ENCODE assay signal across 20 cellular contexts in the genomic region with DNA sequence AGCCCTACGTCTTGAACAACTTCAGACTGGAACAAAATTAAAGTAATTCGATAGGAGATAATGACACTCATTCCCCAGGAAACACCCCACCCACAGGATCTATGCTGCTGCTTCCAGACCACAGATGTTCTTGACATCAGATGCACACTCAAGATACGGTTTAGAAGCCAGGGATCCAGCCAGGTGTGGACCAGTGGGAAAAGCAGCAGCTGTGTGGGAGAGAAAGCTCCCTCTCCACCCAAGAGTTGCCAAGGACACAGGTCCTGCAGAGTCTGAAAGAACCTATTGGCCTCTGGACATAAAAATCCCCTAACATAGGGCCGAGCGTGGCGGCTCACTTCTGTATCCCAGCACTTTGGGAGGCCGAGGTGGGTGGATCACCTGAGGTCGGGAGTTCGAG.
"Had no signal": no experiment of that assay in that cellular context is flagged by ENCODE, and none has a peak within 500 bp of the region (broad histone marks: within the 10 kb centered on the region; RNA-seq: fewer than 3 reads in every experiment).

No MANE protein-coding gene starts in this region.

- ATAC-seq: effector memory CD8-positive, alpha-beta T cell; gastroesophageal sphincter; lower lobe of right lung; sciatic nerve; stimulated activated naive B cell treated with anti-CD40 and anti-IgM and Interleukin-4, amounts not matched to agents 10 μg/mL and 1 μg/mL and 100 μg/mL, for 72 hours had no signal

- H3K27ac ChIP-seq: esophagus muscularis mucosa, gastroesophageal sphincter, lower lobe of right lung, upper lobe of left lung had no signal

- H3K36me3 ChIP-seq: lower lobe of right lung, upper lobe of left lung had no signal

- H3K9me3 ChIP-seq: esophagus muscularis mucosa, gastroesophageal sphincter, lower lobe of right lung, upper lobe of left lung had no signal

- H3K27me3 ChIP-seq: esophagus muscularis mucosa, gastroesophageal sphincter, upper lobe of left lung had no signal

- DNase-seq: activated CD4-positive, alpha-beta memory T cell treated with anti-CD3 and anti-CD28 coated beads for 36 hours; activated CD4-positive, alpha-beta T cell treated with anti-CD3 and anti-CD28 coated beads for 48 hours; activated CD4-positive, CD25-positive, alpha-beta regulatory T cell; activated naive CD4-positive, alpha-beta T cell treated with anti-CD3 and anti-CD28 coated beads, Interleukin-2, amount 10 ng/mL, durations not matched to agents 7 days and 5 days; anterior cingulate cortex; effector memory CD8-positive, alpha-beta T cell; head of caudate nucleus; hypothalamus; lower lobe of right lung; naive B cell; occipital lobe; small intestine; stimulated activated CD4-positive, alpha-beta T cell treated with anti-CD3 and anti-CD28 coated beads, Interleukin-2, amount 100 ng/mL, for 24 hours; stimulated activated CD8-positive, alpha-beta memory T cell treated with anti-CD3 and anti-CD28 coated beads, Interleukin-4, amount 100 ng/mL, for 48 hours; stimulated activated naive B cell treated with anti-CD40 and anti-IgM and Interleukin-4, amounts not matched to agents 10 μg/mL and 1 μg/mL and 100 μg/mL, for 72 hours; T1000; upper lobe of left lung had no signal

- H3K4me3 ChIP-seq: esophagus muscularis mucosa, gastroesophageal sphincter, lower lobe of right lung, upper lobe of left lung had no signal
